8 cellular contexts compared by ENCODE assay signal in genomic region chr1:32107742-32108661, GRCh38. TPM values are rescaled to one million over a fixed set of nuclear protein-coding genes. Genes with fewer than 3 reads are reported as not detected.
DNase-seq lines count a peak whose midpoint lies in the region; ATAC-seq and TF ChIP-seq lines count a peak whose summit lies in the region.

TSS of gene KPNA6 (plus strand) at chr1:32108056. CDS start at chr1:32108131, 75 bp downstream.

- H3K36me3 ChIP-seq in left ventricle myocardium inferior = no peaks in the 10 kb centered on the region
- no peaks in the 10 kb centered on the region for H3K36me3 ChIP-seq in upper lobe of right lung

- peaks cover 52% of the 10 kb centered on the region for H3K4me1 ChIP-seq in left ventricle myocardium inferior
- peaks cover 33% of the 10 kb centered on the region for H3K4me1 ChIP-seq in upper lobe of right lung

- H3K27me3 Mint-ChIP-seq in T-helper 17 cell (no peaks in the 10 kb centered on the region), progenitor cell of endocrine pancreas (no peaks in the 10 kb centered on the region)

- H3K4me1 Mint-ChIP-seq in T-helper 17 cell (peaks cover 36% of the 10 kb centered on the region), progenitor cell of endocrine pancreas (ENCODE audit: low read depth) (peaks cover 22% of the 10 kb centered on the region)

- H3K9me3 ChIP-seq in T-helper 17 cell (ENCODE audit: control insufficient read depth, low read length, poor library complexity, severe bottlenecking) (no peaks in the 10 kb centered on the region), left ventricle myocardium inferior (replicated peaks) (no peaks in the 10 kb centered on the region), upper lobe of right lung (no peaks in the 10 kb centered on the region)

- peak within 1 kb of the TSS; percentile 96 for H3K27ac Mint-ChIP-seq in T-helper 17 cell
- peak within 1 kb of the TSS; percentile 99 for H3K27ac Mint-ChIP-seq in progenitor cell of endocrine pancreas

- TF ChIP-seq CTCF in GM12864 (IDR thresholded peaks at IDR 0.05; ENCODE audit: low read depth, low read length, missing control alignments) = no peak
- no peak for TF ChIP-seq CTCF in left ventricle myocardium inferior (IDR thresholded peaks at IDR 0.05; ENCODE audit: borderline replicate concordance)
- TF ChIP-seq CTCF in progenitor cell of endocrine pancreas (IDR thresholded peaks at IDR 0.05; ENCODE audit: unreplicated experiment) = no peak
- TF ChIP-seq CTCF in upper lobe of right lung (IDR thresholded peaks at IDR 0.05) = no peak

- peak; percentile 75 for ATAC-seq in HG02840 (IDR thresholded peaks at IDR 0.05; ENCODE audit: low FRiP score, unreplicated experiment)
- ATAC-seq in T-helper 17 cell = peak; percentile 87
- peak; percentile 94 for ATAC-seq in upper lobe of right lung

- peak within 1 kb of the TSS; percentile 95 for H3K4me3 ChIP-seq in GM12864 (ENCODE audit: low read depth, low read length)
- peak within 1 kb of the TSS; percentile 92 for H3K4me3 ChIP-seq in left ventricle myocardium inferior
- H3K4me3 ChIP-seq in upper lobe of right lung = peak within 1 kb of the TSS; percentile 87

- H3K27me3 ChIP-seq in left ventricle myocardium inferior (ENCODE audit: low read depth) (no peaks in the 10 kb centered on the region), upper lobe of right lung (no peaks in the 10 kb centered on the region)

- no peaks in the 10 kb centered on the region for H3K9me3 Mint-ChIP-seq in progenitor cell of endocrine pancreas (ENCODE audit: low read depth)

- intact Hi-C loops in left ventricle myocardium inferior (cut with micrococcal nuclease) (no loop called here), upper lobe of right lung (cut with DNase I) (no loop called here)

- peak within 1 kb of the TSS; percentile 98 for H3K4me3 Mint-ChIP-seq in T-helper 17 cell
- H3K4me3 Mint-ChIP-seq in progenitor cell of endocrine pancreas (ENCODE audit: low read depth) = peak within 1 kb of the TSS; percentile 100

- H3K27ac ChIP-seq in left ventricle myocardium inferior (replicated peaks) (peak within 1 kb of the TSS; percentile 92), upper lobe of right lung (peak within 1 kb of the TSS; percentile 92)

- DNase-seq in GM12864 (ENCODE audit: low read depth) (peak; percentile 96), NCI-H187 (lab: John Stamatoyannopoulos, UW) (peak; percentile 81 to 84), T-helper 17 cell (peak; percentile 76 to 86 (median 82)), amniotic stem cell (lab: John Stamatoyannopoulos, UW) (peak; percentile 91), left ventricle myocardium inferior (peak; percentile 89), progenitor cell of endocrine pancreas (ENCODE audit: low spot score, unreplicated experiment) (peak; percentile 84), upper lobe of right lung (peak; percentile 88)

- peaks cover 2% of the 10 kb centered on the region for H3K36me3 Mint-ChIP-seq in T-helper 17 cell (ENCODE audit: low read depth)
- no peaks in the 10 kb centered on the region for H3K36me3 Mint-ChIP-seq in progenitor cell of endocrine pancreas (ENCODE audit: insufficient read depth)

RNA-seq across cellular contexts. Expression of gene KPNA6, which starts in this region (rescaled TPM):
- total RNA-seq in T-helper 17 cell (10 to 100 TPM; 39.8 to 57.6 TPM), left ventricle myocardium inferior (75.9 TPM), progenitor cell of endocrine pancreas (67.0 and 68.4 TPM in 2 replicates), upper lobe of right lung (69.2 TPM)

Comparison
In these comparisons a context has a peak if more than half of its experiments do, and no peak if none do; other contexts are left out.
1. Peak in every context shown above with its lines: DNase-seq, ATAC-seq, H3K4me3 ChIP-seq and H3K27ac ChIP-seq.